Comparison of ENCODE assay signal across 8 cellular contexts in genomic region chr3:183634707-183635106, GRCh38. TPM values are rescaled to one million over a fixed set of nuclear protein-coding genes. Genes with fewer than 3 reads are reported as not detected.
A peak's percentile ranks its signal among the peaks of the same experiment; 100 is the strongest.
DNase-seq lines count a peak whose midpoint lies in the region; ATAC-seq, FAIRE-seq and TF ChIP-seq lines count a peak whose summit lies in the region.

No MANE protein-coding gene starts in this region.

- no peaks in the 10 kb centered on the region for H3K27me3 ChIP-seq in KMS-11 (ENCODE audit: insufficient read depth, low read depth)
- no peaks in the 10 kb centered on the region for H3K27me3 ChIP-seq in naive thymus-derived CD4-positive, alpha-beta T cell (ENCODE audit: control insufficient read depth in 2 of 2, insufficient read depth in 2 of 2, low read length in 2 of 2)

- peaks cover 19% of the 10 kb centered on the region for H3K36me3 Mint-ChIP-seq in central memory CD8-positive, alpha-beta T cell (ENCODE audit: insufficient read depth)
- no peaks in the 10 kb centered on the region for H3K36me3 Mint-ChIP-seq in naive thymus-derived CD4-positive, alpha-beta T cell

- ATAC-seq in A549 (no peak), HG03457 (IDR thresholded peaks at IDR 0.05; ENCODE audit: unreplicated experiment) (no peak)
- ATAC-seq in central memory CD8-positive, alpha-beta T cell (replicated peaks; ENCODE audit: extremely low read depth, poor library complexity, severe bottlenecking), result no peak
- ATAC-seq in naive thymus-derived CD4-positive, alpha-beta T cell, result no peak

- H3K4me3 Mint-ChIP-seq in central memory CD8-positive, alpha-beta T cell, result peak overlapping the region; percentile 96
- H3K4me3 Mint-ChIP-seq in naive thymus-derived CD4-positive, alpha-beta T cell, result peak overlapping the region; percentile 92 to 96 (median 94)

- DNase-seq in A549 (ENCODE audit: low read depth in 1 of 2, low spot score in 1 of 2), result no peak
- DNase-seq in central memory CD8-positive, alpha-beta T cell (ENCODE audit: low spot score in 2 of 2), result no peak
- no peak for DNase-seq in naive thymus-derived CD4-positive, alpha-beta T cell
- no peak for DNase-seq in DMS153 (lab: John Stamatoyannopoulos, UW)
- DNase-seq in UCSD-AML1 (lab: John Stamatoyannopoulos, UW; ENCODE audit: unreplicated experiment), result no peak
- DNase-seq in GOT3 (lab: John Stamatoyannopoulos, UW), result no peak

- H3K36me3 ChIP-seq in KMS-11 (ENCODE audit: insufficient read depth), result no peaks in the 10 kb centered on the region
- peaks cover 0 to 9% (median 0%) of the 10 kb centered on the region in 3 experiments for H3K36me3 ChIP-seq in naive thymus-derived CD4-positive, alpha-beta T cell (ENCODE audit: control insufficient read depth in 2 of 3, insufficient read depth in 3 of 3, low read length in 3 of 3)

- no peak for TF ChIP-seq RAD21 in A549 (conservative IDR thresholded peaks at IDR 0.05 in 1 of 2, IDR thresholded peaks at IDR 0.05 in 1 of 2)

- H3K4me1 ChIP-seq in A549 (peaks cover 4% of the 10 kb centered on the region; the same call in 1 of the 3 replicates), KMS-11 (ENCODE audit: low read depth, poor library complexity, severe bottlenecking) (peaks cover 17% of the 10 kb centered on the region)
- peaks cover 15 to 23% of the 10 kb centered on the region in 2 donors for H3K4me1 ChIP-seq in naive thymus-derived CD4-positive, alpha-beta T cell (ENCODE audit: control insufficient read depth in 2 of 2, insufficient read depth in 2 of 2, low read length in 2 of 2)

- 68% methylated on average over 16 of the region's 16 CpGs for WGBS in A549 (ENCODE audit: missing lambda C conversion rate)

- TF ChIP-seq CTCF in A549 (IDR thresholded peaks at IDR 0.05), result no peak
- TF ChIP-seq CTCF in KMS-11 (conservative IDR thresholded peaks at IDR 0.05; ENCODE audit: low read depth, low read length), result no peak

- peak overlapping the region; percentile 97 for H2AFZ ChIP-seq in KMS-11 (ENCODE audit: low read depth)

- H3K9me3 ChIP-seq in A549, result no peaks in the 10 kb centered on the region
- no peaks in the 10 kb centered on the region for H3K9me3 ChIP-seq in naive thymus-derived CD4-positive, alpha-beta T cell (ENCODE audit: control insufficient read depth in 2 of 3, low read length in 3 of 3)

- H3K9me3 Mint-ChIP-seq in central memory CD8-positive, alpha-beta T cell, result no peaks in the 10 kb centered on the region
- H3K9me3 Mint-ChIP-seq in naive thymus-derived CD4-positive, alpha-beta T cell, result no peaks in the 10 kb centered on the region

- CTCF ChIA-PET in A549 (lab: Yijun Ruan, JAX), result interaction anchor here (1.0 kb wide), 1 partner anchor 133 kb away, joined by 3 read pairs; no protein-coding TSS in a partner anchor
- CTCF ChIA-PET in naive thymus-derived CD4-positive, alpha-beta T cell (lab: Charles Lee), result interaction anchor here (1.1 to 1.7 kb wide), 2 partner anchors 10 to 43 kb away, joined by 4 read pairs; no protein-coding TSS in a partner anchor

- H3K4me3 ChIP-seq in A549 (peak overlapping the region; percentile 91; the same call in 1 of the 3 replicates), KMS-11 (IDR thresholded peaks at IDR 0.05; ENCODE audit: insufficient read depth, low read depth, low read length) (no peak overlapping the region)
- peak overlapping the region; percentile 75 for H3K4me3 ChIP-seq in naive thymus-derived CD4-positive, alpha-beta T cell (ENCODE audit: low read length)

- peak overlapping the region; percentile 78 for H3K4me2 ChIP-seq in A549
- peak overlapping the region; percentile 69 for H3K4me2 ChIP-seq in KMS-11

- FAIRE-seq in A549 (lab: Jason Lieb, UNC), result no peak

- peaks cover 9% of the 10 kb centered on the region; the same call in 1 of the 2 replicates for H3K79me2 ChIP-seq in KMS-11 (ENCODE audit: insufficient read depth, low read depth)

- H3K27ac Mint-ChIP-seq in central memory CD8-positive, alpha-beta T cell (ENCODE audit: low read depth), result peak overlapping the region; percentile 97
- peak overlapping the region; percentile 87 to 98 (median 95) for H3K27ac Mint-ChIP-seq in naive thymus-derived CD4-positive, alpha-beta T cell

- POLR2A ChIA-PET in A549 (lab: Yijun Ruan, JAX), result interaction anchor here (0.7 to 3.0 kb wide), 2 partner anchors 16 to 63 kb away, joined by 5 to 17 read pairs; partner anchors contain the start of gene YEATS2
- POLR2A ChIA-PET in naive thymus-derived CD4-positive, alpha-beta T cell (lab: Charles Lee), result interaction anchor here (0.6 to 4.5 kb wide), 14 partner anchors 8 to 160 kb away, joined by 3 to 41 read pairs (median 6); partner anchors contain the start of genes KLHL6 and YEATS2

- H4K20me1 ChIP-seq in KMS-11 (ENCODE audit: insufficient read depth), result no peaks in the 10 kb centered on the region

- TF ChIP-seq POLR2A in A549 (IDR thresholded peaks at IDR 0.05; ENCODE audit: low read length), result no peak

- peaks cover 18% of the 10 kb centered on the region for H3K4me1 Mint-ChIP-seq in central memory CD8-positive, alpha-beta T cell
- peaks cover 15 to 37% (median 24%) of the 10 kb centered on the region in 7 donors for H3K4me1 Mint-ChIP-seq in naive thymus-derived CD4-positive, alpha-beta T cell

- intact Hi-C loops in naive thymus-derived CD4-positive, alpha-beta T cell (cut with micrococcal nuclease), result loop anchor here (1.0 to 10.0 kb wide), 17 partner anchors 48 to 1180 kb away; partner anchors contain the start of genes KLHL6 (in 2 of the 2), VPS8 (in 2 of the 2), ABCC5 (in 1 of the 2) and AP2M1 (in 1 of the 2)

- no peaks in the 10 kb centered on the region for H3K27me3 Mint-ChIP-seq in central memory CD8-positive, alpha-beta T cell
- no peaks in the 10 kb centered on the region for H3K27me3 Mint-ChIP-seq in naive thymus-derived CD4-positive, alpha-beta T cell

- H3K9ac ChIP-seq in KMS-11, result peak overlapping the region; percentile 59; the same call in 1 of the 2 replicates

- H3K27ac ChIP-seq in A549 (peak overlapping the region; percentile 48 to 85; a peak in 5 of 6 replicates), KMS-11 (peak overlapping the region; percentile 80)
- H3K27ac ChIP-seq in naive thymus-derived CD4-positive, alpha-beta T cell (ENCODE audit: low read depth, low read length), result peak overlapping the region; percentile 91

- TF ChIP-seq EP300 in A549 (IDR thresholded peaks at IDR 0.05), result no peak

TF ChIP-seq in A549, 52 proteins besides CTCF, POLR2A, EP300 and RAD21:
- TF ChIP-seq RNF2 (IDR thresholded peaks at IDR 0.05; ENCODE audit: borderline replicate concordance, low read depth), result no peak
- TF ChIP-seq KDM1A (IDR thresholded peaks at IDR 0.05; ENCODE audit: low read depth), result no peak
- no peak for TF ChIP-seq POLR2AphosphoS2 (conservative IDR thresholded peaks at IDR 0.05; ENCODE audit: low read length)
- no peak for TF ChIP-seq ESRRA (IDR thresholded peaks at IDR 0.05; ENCODE audit: borderline replicate concordance, low read length)
- TF ChIP-seq FOSB (CRISPR knock-in tag; IDR thresholded peaks at IDR 0.05), result no peak

RNA-seq across cellular contexts. Expression of gene KLHL24, which starts 0.7 kb away (rescaled TPM):
- polyA plus RNA-seq in A549 (2011; rRNA removed), result 10.9 and 11.9 TPM in 2 replicates
- 1.3 and 2.1 TPM in 2 replicates for polyA plus RNA-seq in A549 (2012; cell fraction: cytosol; rRNA removed)
- 2.2 and 2.5 TPM in 2 replicates for polyA plus RNA-seq in A549 (2012; cell fraction: nucleus; rRNA removed)
- 2.7 to 4.0 TPM (median 3.6 TPM) in 3 replicates for polyA plus RNA-seq in A549 (2017; fragmentation: RNase III; extraction: RNeasy Plus Mini Kit Qiagen cat#74134 plus additional on column Dnase treatment)
- 11.9 and 17.9 TPM in 2 replicates for polyA minus RNA-seq in A549 (2011; rRNA and poly(A)+ RNA removed)
- total RNA-seq in naive thymus-derived CD4-positive, alpha-beta T cell, result 100 to 1,000 TPM in 4 of 5 experiments, 10 to 100 TPM in 1; 25.3 to 161 (median 129) TPM
- polyA plus RNA-seq in naive thymus-derived CD4-positive, alpha-beta T cell, result 10 to 100 TPM; 57.8 to 59.6 TPM

Comparison
In these comparisons a context has a peak if more than half of its experiments do, and no peak if none do; other contexts are left out.
1. RNA of gene KLHL24, which starts 0.7 kb away (polyA plus RNA-seq): 57.8 to 59.6 TPM in naive thymus-derived CD4-positive, alpha-beta T cell; 1.3 to 11.9 TPM in A549; every median in the first group is over 4 times any median in the second.
2. Peak in every context shown above with its lines, with median percentiles within 50 percentile points of each other: H3K27ac ChIP-seq.